In the genomic region with DNA sequence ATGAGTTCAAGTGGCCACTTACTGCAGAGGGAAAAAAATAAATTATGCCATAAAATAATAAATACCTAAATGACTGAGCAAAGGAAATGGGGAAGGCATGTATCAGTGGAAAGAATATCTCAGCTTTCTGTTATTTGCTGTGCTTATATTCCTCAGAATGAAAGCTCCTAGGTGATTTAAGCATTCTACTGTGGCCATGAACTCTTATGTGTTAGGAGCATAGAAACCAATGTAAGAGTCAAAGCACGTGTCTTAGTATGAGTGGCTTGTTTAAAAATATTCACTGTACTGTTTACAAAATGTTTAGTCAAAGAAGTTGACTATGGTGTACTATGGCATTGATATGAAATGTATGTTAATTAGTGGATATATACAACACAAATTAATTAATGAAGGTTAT, we compare ENCODE assay signal across 10 cellular contexts. TPM values are rescaled to one million over a fixed set of nuclear protein-coding genes. Genes with fewer than 3 reads are reported as not detected.
"Had no signal": no experiment of that assay in that cellular context is flagged by ENCODE, and none has a peak within 500 bp of the region (broad histone marks: within the 10 kb centered on the region; RNA-seq: fewer than 3 reads in every experiment).

No MANE protein-coding gene starts in this region.

- H3K9me3 Mint-ChIP-seq: HFFc6 had no signal

- ATAC-seq: GM23338, HCT116 had no signal

- DNase-seq: GM23248, GOT3, H7, H9, HCEC 1CT, HFFc6 had no signal

- H3K27ac Mint-ChIP-seq: GM23338, H9, HFFc6 had no signal

- H3K4me3 Mint-ChIP-seq: GM23338, H9, HFFc6 had no signal

- H3K4me1 Mint-ChIP-seq: GM23338, H9 had no signal

RNA-seq across cellular contexts. Expression of a gene that starts 59.0 kb away (rescaled TPM):
- total RNA-seq: GM23248, GM23338, H1, H4, H7, H9, HFFc6 had no signal
